ENCODE assay signal across 18 cellular contexts in the genomic region with DNA sequence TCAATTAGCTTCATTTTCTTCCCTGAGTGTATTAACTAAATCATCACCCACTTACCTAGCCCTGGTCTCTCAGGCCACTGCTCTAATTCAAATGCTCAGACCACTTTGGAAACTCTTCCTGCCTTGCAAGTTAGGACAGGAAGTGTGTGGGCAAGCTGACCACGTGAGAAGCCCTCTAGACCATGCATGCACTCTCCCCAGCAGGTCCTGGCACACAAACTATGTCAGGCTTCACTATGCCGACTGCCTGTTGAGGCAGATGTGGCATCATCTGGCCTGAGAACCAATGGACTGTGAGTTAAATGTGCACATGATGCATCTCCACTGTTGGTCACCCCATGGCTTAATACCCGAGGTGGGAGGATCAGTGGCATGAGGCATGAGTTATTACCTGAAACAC.
DNase-seq lines count a peak whose midpoint lies in the region; ATAC-seq and TF ChIP-seq lines count a peak whose summit lies in the region.
"Had no signal": no experiment of that assay in that cellular context is flagged by ENCODE, and none has a peak within 500 bp of the region (broad histone marks: within the 10 kb centered on the region; RNA-seq: fewer than 3 reads in every experiment).

No MANE protein-coding gene starts in this region.

- TF ChIP-seq CTCF in osteocyte (IDR thresholded peaks at IDR 0.05), result no peak

- no peaks in the 10 kb centered on the region for H3K27me3 Mint-ChIP-seq in osteocyte (ENCODE audit: unreplicated experiment)
- no peaks in the 10 kb centered on the region for H3K27me3 Mint-ChIP-seq in activated T-cell treated with anti-CD3 and anti-CD28 coated beads, Interleukin-2, amount 50 U/mL, for 24 hours

- no peak overlapping the region for H3K4me3 Mint-ChIP-seq in osteocyte (ENCODE audit: unreplicated experiment)
- H3K4me3 Mint-ChIP-seq in activated T-cell treated with anti-CD3 and anti-CD28 coated beads, Interleukin-2, amount 50 U/mL, for 24 hours, result no peak overlapping the region
- H3K4me3 Mint-ChIP-seq: effector memory CD8-positive, alpha-beta T cell had no signal

- H3K36me3 Mint-ChIP-seq in osteocyte (ENCODE audit: unreplicated experiment), result no peaks in the 10 kb centered on the region
- no peaks in the 10 kb centered on the region for H3K36me3 Mint-ChIP-seq in activated T-cell treated with anti-CD3 and anti-CD28 coated beads, Interleukin-2, amount 50 U/mL, for 24 hours (ENCODE audit: low read depth)

- H3K27ac Mint-ChIP-seq in osteocyte (ENCODE audit: unreplicated experiment), result no peak overlapping the region
- no peak overlapping the region for H3K27ac Mint-ChIP-seq in activated T-cell treated with anti-CD3 and anti-CD28 coated beads, Interleukin-2, amount 50 U/mL, for 24 hours
- H3K27ac Mint-ChIP-seq: activated T-helper 2 cell treated with anti-CD3 and anti-CD28 coated beads, Interferon-gamma antibody, Interleukin-2, Interleukin-4, amounts not matched to agents 10 μg/mL and 5 μg/mL and 100 μg/mL, durations not matched to agents 14 hours and 24 hours and 36 hours; effector memory CD8-positive, alpha-beta T cell had no signal

- no peaks in the 10 kb centered on the region for H3K9me3 Mint-ChIP-seq in osteocyte (ENCODE audit: unreplicated experiment)
- no peaks in the 10 kb centered on the region for H3K9me3 Mint-ChIP-seq in activated T-cell treated with anti-CD3 and anti-CD28 coated beads, Interleukin-2, amount 50 U/mL, for 24 hours
- H3K9me3 Mint-ChIP-seq: activated T-helper 2 cell treated with anti-CD3 and anti-CD28 coated beads, Interferon-gamma antibody, Interleukin-2, Interleukin-4, amounts not matched to agents 10 μg/mL and 5 μg/mL and 100 μg/mL, durations not matched to agents 14 hours and 24 hours and 36 hours; effector memory CD8-positive, alpha-beta T cell had no signal

- H3K4me1 Mint-ChIP-seq in osteocyte (ENCODE audit: unreplicated experiment), result no peaks in the 10 kb centered on the region
- no peaks in the 10 kb centered on the region for H3K4me1 Mint-ChIP-seq in activated T-cell treated with anti-CD3 and anti-CD28 coated beads, Interleukin-2, amount 50 U/mL, for 24 hours (ENCODE audit: low read depth)

- ATAC-seq in GM18868 (IDR thresholded peaks at IDR 0.05; ENCODE audit: unreplicated experiment) (peak; percentile 55), GM21381 (IDR thresholded peaks at IDR 0.05; ENCODE audit: unreplicated experiment) (peak; percentile 70), HG03432 (IDR thresholded peaks at IDR 0.05; ENCODE audit: unreplicated experiment) (peak; percentile 68)
- ATAC-seq: effector memory CD8-positive, alpha-beta T cell; mucosa of descending colon; right lobe of liver had no signal

- DNase-seq in osteocyte (ENCODE audit: extremely low spot score, unreplicated experiment), result peak; percentile 38
- no peak for DNase-seq in A172 (ENCODE audit: low spot score)
- DNase-seq in activated T-cell treated with anti-CD3 and anti-CD28 coated beads, Interleukin-2, amount 50 U/mL, for 24 hours, result no peak
- DNase-seq in NCI-H510A treated with DMSO at 0.1 percent for 48 hours (lab: John Stamatoyannopoulos, UW), result no peak
- DNase-seq: activated CD8-positive, alpha-beta memory T cell treated with anti-CD3 and anti-CD28 coated beads for 24 hours; adrenal gland; effector memory CD8-positive, alpha-beta T cell; GDM1; hippocampal formation; mucosa of descending colon; NCI-H146; NCI-H345; right lobe of liver; T-helper 1 cell had no signal
